In genomic region chr4:184474261-184475095, GRCh38 we compare ENCODE assay signal across 8 cellular contexts. TPM values are rescaled to one million over a fixed set of nuclear protein-coding genes. Genes with fewer than 3 reads are reported as not detected.
DNase-seq lines count a peak whose midpoint lies in the region; ATAC-seq and TF ChIP-seq lines count a peak whose summit lies in the region.

Gene IRF2, minus strand, starts transcription at chr4:184474550. Its CDS starts 45,486 bp downstream, at chr4:184429064.

- H3K4me1 ChIP-seq in heart right ventricle: peaks cover 0 to 70% (median 57%) of the 10 kb centered on the region in 9 donors

- H3K9me3 ChIP-seq in heart right ventricle: no peaks in the 10 kb centered on the region

- peak within 1 kb of the TSS; percentile 100 for H3K4me3 Mint-ChIP-seq in type B pancreatic cell

- peaks cover 0 to 14% (median 0%) of the 10 kb centered on the region in 9 donors for H3K36me3 ChIP-seq in heart right ventricle

- no peaks in the 10 kb centered on the region for H3K27me3 ChIP-seq in heart right ventricle

- peak within 1 kb of the TSS; percentile 99 for H3K27ac Mint-ChIP-seq in type B pancreatic cell

- peak; percentile 3 for TF ChIP-seq CTCF in GM13976 (IDR thresholded peaks at IDR 0.05; ENCODE audit: borderline replicate concordance, control extremely low read depth, extremely low read depth, insufficient read depth, missing control alignments)
- peak in 2 of 9 donors; percentile 19 to 23 for TF ChIP-seq CTCF in heart right ventricle (IDR thresholded peaks at IDR 0.05)
- no peak for TF ChIP-seq CTCF in type B pancreatic cell (conservative IDR thresholded peaks at IDR 0.05)

- in situ Hi-C loops in GM13976 (cut with MboI; ENCODE audit: low sequenced_read_pairs, unreplicated experiment): loop anchor here (10.0 kb wide), 1 partner anchor 60 kb away; no protein-coding TSS in a partner anchor

- H3K4me1 Mint-ChIP-seq in type B pancreatic cell (ENCODE audit: unreplicated experiment): peaks cover 35% of the 10 kb centered on the region

- peak within 1 kb of the TSS; percentile 65 to 98 (median 87) for H3K4me3 ChIP-seq in heart right ventricle

- no peaks in the 10 kb centered on the region for H3K36me3 Mint-ChIP-seq in type B pancreatic cell

- DNase-seq in GM13976 (ENCODE audit: low spot score) (peak; percentile 98), NCI-H146 (lab: John Stamatoyannopoulos, UW) (peak; percentile 86), amniotic epithelial cell (ENCODE audit: low read depth) (peak; percentile 97), heart right ventricle (peak; percentile 97 to 98), posterior cingulate gyrus (peak; percentile 88 to 99 (median 94)), type B pancreatic cell (ENCODE audit: extremely low spot score, unreplicated experiment) (peak; percentile 91)

- intact Hi-C loops in T-helper 1 cell treated with Interleukin-12 subunit alpha and Interleukin-12 subunit beta and Interleukin-4 antibody, amounts not matched to agents 30 ng/mL and 1 ng/mL, for 36 hours (cut with micrococcal nuclease): loop anchor here (1.0 to 10.0 kb wide), 20 partner anchors 32 to 1557 kb away; partner anchors contain the start of genes ACSL1, ANKRD37, CASP3 and CDKN2AIP
- intact Hi-C loops in heart right ventricle (cut with DNase I): loop anchor here in 9 of 10 donors (1.0 to 10.0 kb wide), 21 partner anchors 57 to 210 kb away; no protein-coding TSS in a partner anchor
- intact Hi-C loops in posterior cingulate gyrus (cut with DNase I): loop anchor here (1.0 to 10.0 kb wide), 6 partner anchors 38 to 173 kb away; partner anchors contain the start of genes CASP3 and PRIMPOL

- H3K27me3 Mint-ChIP-seq in type B pancreatic cell: no peaks in the 10 kb centered on the region

- WGBS in heart right ventricle, 2 donors: 1% methylated on average over 66 of the region's 66 CpGs

- H3K27ac ChIP-seq in heart right ventricle: peak within 1 kb of the TSS; percentile 94 to 99 (median 98)

- ATAC-seq in HG02870 (IDR thresholded peaks at IDR 0.05; ENCODE audit: unreplicated experiment): peak; percentile 53
- peak; percentile 91 to 95 (median 92) for ATAC-seq in heart right ventricle

- no peaks in the 10 kb centered on the region for H3K9me3 Mint-ChIP-seq in type B pancreatic cell

RNA-seq across cellular contexts. Expression of gene IRF2, which starts in this region (rescaled TPM):
- 115 and 125 TPM in 2 replicates for total RNA-seq in T-helper 1 cell treated with Interleukin-12 subunit alpha and Interleukin-12 subunit beta and Interleukin-4 antibody, amounts not matched to agents 30 ng/mL and 1 ng/mL, for 36 hours
- total RNA-seq in heart right ventricle (10 to 100 TPM; 18.3 to 41.4 (median 29.0) TPM), type B pancreatic cell (ENCODE audit: low replicate concordance) (19.7 and 23.6 TPM in 2 replicates)
- 10 to 100 TPM in 1 of 2 donors, 1 to 10 TPM in 1; 9.3 to 13.0 TPM for polyA plus RNA-seq in heart right ventricle

Comparison
In these comparisons a context has a peak if more than half of its experiments do, and no peak if none do; other contexts are left out.
1. Peak in every context shown above with its lines: DNase-seq, ATAC-seq, H3K4me3 ChIP-seq and H3K27ac ChIP-seq.